ENCODE assay signal across 11 cellular contexts in the genomic region with DNA sequence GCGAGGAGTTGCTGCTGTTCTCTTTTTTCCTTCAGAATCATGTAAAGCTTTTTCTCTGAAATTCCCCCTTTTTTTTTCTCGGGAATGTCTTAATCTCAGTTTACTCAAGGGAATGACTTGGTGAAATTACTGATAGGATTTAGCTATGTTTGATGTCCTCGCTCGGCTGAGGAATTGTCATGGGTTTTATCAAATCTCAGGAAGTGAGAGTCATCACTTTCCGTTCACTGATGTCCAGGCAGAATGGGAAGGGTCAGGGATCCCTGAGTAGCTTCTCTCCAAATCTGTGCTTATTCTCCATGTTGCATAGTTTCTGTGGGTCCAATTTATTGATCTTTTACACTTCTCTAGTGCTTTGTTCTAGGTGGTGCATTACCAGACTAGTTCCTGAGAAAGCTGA. TPM values are rescaled to one million over a fixed set of nuclear protein-coding genes. Genes with fewer than 3 reads are reported as not detected.
DNase-seq lines count a peak whose midpoint lies in the region; ATAC-seq, FAIRE-seq and TF ChIP-seq lines count a peak whose summit lies in the region.
"Had no signal": no experiment of that assay in that cellular context is flagged by ENCODE, and none has a peak within 500 bp of the region (broad histone marks: within the 10 kb centered on the region; RNA-seq: fewer than 3 reads in every experiment).

No MANE protein-coding gene starts in this region.

- H3K36me3 ChIP-seq in GM12878 (ENCODE audit: control insufficient read depth in 2 of 2, insufficient read depth in 2 of 2, low read length in 1 of 2), result no peaks in the 10 kb centered on the region; a peak in 1 of 4 replicates
- no peaks in the 10 kb centered on the region for H3K36me3 ChIP-seq in upper lobe of left lung
- no peaks in the 10 kb centered on the region for H3K36me3 ChIP-seq in pancreas
- H3K36me3 ChIP-seq: thyroid gland had no signal

- peak overlapping the region; percentile 95 for H3K27ac Mint-ChIP-seq in activated naive CD4-positive, alpha-beta T cell treated with anti-CD3 and anti-CD28 coated beads, Interleukin-2, amount 10 ng/mL, durations not matched to agents 7 days and 5 days
- peak overlapping the region; percentile 93 for H3K27ac Mint-ChIP-seq in memory B cell

- no peaks in the 10 kb centered on the region; the same call in 1 of the 2 replicates for H3K79me2 ChIP-seq in GM12878 (ENCODE audit: control insufficient read depth, insufficient read depth, low read length)

- no peaks in the 10 kb centered on the region for H3K27me3 Mint-ChIP-seq in activated naive CD4-positive, alpha-beta T cell treated with anti-CD3 and anti-CD28 coated beads, Interleukin-2, amount 10 ng/mL, durations not matched to agents 7 days and 5 days
- H3K27me3 Mint-ChIP-seq in memory B cell, result no peaks in the 10 kb centered on the region

- H3K9me3 ChIP-seq in GM12878 (replicated peaks; ENCODE audit: control insufficient read depth, insufficient read depth, low read length), result no peaks in the 10 kb centered on the region
- H3K9me3 ChIP-seq in upper lobe of left lung, result no peaks in the 10 kb centered on the region
- no peaks in the 10 kb centered on the region for H3K9me3 ChIP-seq in pancreas
- H3K9me3 ChIP-seq: thyroid gland had no signal

- H3K27me3 ChIP-seq in GM12878 (replicated peaks in 1 of 2; ENCODE audit: control insufficient read depth in 2 of 2, insufficient read depth in 2 of 2, low read length in 1 of 2) (no peaks in the 10 kb centered on the region), upper lobe of left lung (no peaks in the 10 kb centered on the region), pancreas (no peaks in the 10 kb centered on the region)
- H3K27me3 ChIP-seq: thyroid gland had no signal

- no peak for TF ChIP-seq RAD21 in GM12878 (IDR thresholded peaks at IDR 0.05; ENCODE audit: insufficient read depth, low read depth, low read length)

- H4K20me1 ChIP-seq in GM12878 (ENCODE audit: control insufficient read depth, insufficient read depth), result no peaks in the 10 kb centered on the region

- peaks cover 13% of the 10 kb centered on the region for H3K36me3 Mint-ChIP-seq in activated naive CD4-positive, alpha-beta T cell treated with anti-CD3 and anti-CD28 coated beads, Interleukin-2, amount 10 ng/mL, durations not matched to agents 7 days and 5 days
- H3K36me3 Mint-ChIP-seq in memory B cell, result no peaks in the 10 kb centered on the region

- TF ChIP-seq POLR2A in GM12878 (IDR thresholded peaks at IDR 0.05; ENCODE audit: low read depth, low read length), result no peak
- no peak for TF ChIP-seq POLR2A in upper lobe of left lung (IDR thresholded peaks at IDR 0.05)

- intact Hi-C loops in GM12878 (cut with micrococcal nuclease; ENCODE audit: unreplicated experiment), result no loop called here
- intact Hi-C loops in pancreas (cut with DNase I), result loop anchor here in 1 of 3 donors (10.0 kb wide), 1 partner anchor 61 kb away; no protein-coding TSS in a partner anchor

- 45% methylated on average over 5 of the region's 5 CpGs for WGBS in GM12878 (ENCODE audit: insufficient coverage, insufficient replicate concordance, low lambda C conversion rate, missing lambda C conversion rate)
- 51 to 62% methylated on average over 5 of the region's 5 CpGs for WGBS in upper lobe of left lung, 2 donors
- WGBS in pancreas, 2 donors, result 65 to 68% methylated on average over 5 of the region's 5 CpGs

- SMC1A ChIA-PET in GM12878 (lab: Charles Lee; ENCODE audit: uncharacterized antibody, unreplicated experiment), result interaction anchor here (0.6 to 10.1 kb wide), 15 partner anchors 9 to 1896 kb away, joined by 3 to 204 read pairs (median 4); a partner anchor contains a TSS

- H2AFZ ChIP-seq in GM12878 (ENCODE audit: control insufficient read depth, low read depth, low read length), result no peak overlapping the region

- BruUV-seq in GM12878 (replicated peaks; lab: Mats Ljungman, UMichigan), result no TSS peak

- ATAC-seq in GM12878 (no peak), memory B cell (ENCODE audit: low read depth) (no peak), upper lobe of left lung (ENCODE audit: low FRiP score in 2 of 2) (no peak), pancreas (no peak)

- H3K27ac ChIP-seq in GM12878 (ENCODE audit: control insufficient read depth, insufficient read depth) (peak overlapping the region; percentile 88), upper lobe of left lung (peak overlapping the region; percentile 9 to 76 (median 68)), pancreas (peak overlapping the region in 1 of 4 donors; percentile 19)

- TF ChIP-seq EP300 in GM12878 (IDR thresholded peaks at IDR 0.05; ENCODE audit: borderline replicate concordance in 1 of 2, control insufficient read depth in 1 of 2, low read depth in 2 of 2, low read length in 2 of 2), result no peak
- TF ChIP-seq EP300 in upper lobe of left lung (IDR thresholded peaks at IDR 0.05), result no peak

- H3K4me3 ChIP-seq in GM12878, result peak overlapping the region; percentile 20
- H3K4me3 ChIP-seq in upper lobe of left lung, result peak overlapping the region in 2 of 4 donors; percentile 32
- H3K4me3 ChIP-seq in pancreas, result no peak overlapping the region
- H3K4me3 ChIP-seq: thyroid gland had no signal

- POLR2A ChIA-PET in GM12878 (lab: Charles Lee), result interaction anchor here (0.5 to 1.5 kb wide), 4 partner anchors 11 to 1370 kb away, joined by 3 to 7 read pairs (median 4); no protein-coding TSS in a partner anchor

- peak overlapping the region; percentile 51 for H3K4me2 ChIP-seq in GM12878 (ENCODE audit: control insufficient read depth, insufficient read depth)

- TF ChIP-seq CTCF in GM12878 (IDR thresholded peaks at IDR 0.05 in 2 of 3, conservative IDR thresholded peaks at IDR 0.05 in 1 of 3; ENCODE audit: control insufficient read depth in 2 of 3, extremely low read depth in 1 of 3, insufficient read depth in 1 of 3, low read depth in 3 of 3, low read length in 3 of 3) (no peak), upper lobe of left lung (IDR thresholded peaks at IDR 0.05) (no peak), pancreas (IDR thresholded peaks at IDR 0.05) (no peak)

- no peak for DNase-seq in activated naive CD4-positive, alpha-beta T cell treated with anti-CD3 and anti-CD28 coated beads, Interleukin-2, amount 10 ng/mL, durations not matched to agents 7 days and 5 days
- DNase-seq in activated naive CD4-positive, alpha-beta T cell treated with Interleukin-2 at 50 U/mL for 16 hours, result no peak
- no peak for DNase-seq in GM12878 (ENCODE audit: low read depth, low spot score)
- no peak for DNase-seq in memory B cell (ENCODE audit: low spot score in 2 of 2)
- DNase-seq in upper lobe of left lung, result no peak
- DNase-seq in pancreas, result no peak
- no peak for DNase-seq in stimulated activated CD4-positive, alpha-beta T cell treated with anti-CD3 and anti-CD28 coated beads, Interleukin-1b, Interleukin-23, amount 100 ng/mL, for 48 hours
- no peak for DNase-seq in Ammon's horn (ENCODE audit: low spot score)
- DNase-seq: GOT3, NCI-H2107, thyroid gland had no signal

- no peak for FAIRE-seq in GM12878 (lab: Jason Lieb, UNC)
- FAIRE-seq in pancreas (lab: Jason Lieb, UNC), result no peak

- H3K4me1 ChIP-seq in GM12878 (ENCODE audit: control insufficient read depth, insufficient read depth, low read length) (peaks cover 33% of the 10 kb centered on the region), upper lobe of left lung (peaks cover 18 to 42% (median 24%) of the 10 kb centered on the region in 4 donors), pancreas (no peaks in the 10 kb centered on the region)
- H3K4me1 ChIP-seq: thyroid gland had no signal

- H3K4me3 Mint-ChIP-seq in activated naive CD4-positive, alpha-beta T cell treated with anti-CD3 and anti-CD28 coated beads, Interleukin-2, amount 10 ng/mL, durations not matched to agents 7 days and 5 days, result peak overlapping the region; percentile 73
- H3K4me3 Mint-ChIP-seq in memory B cell, result peak overlapping the region; percentile 52

- H3K9me3 Mint-ChIP-seq in activated naive CD4-positive, alpha-beta T cell treated with anti-CD3 and anti-CD28 coated beads, Interleukin-2, amount 10 ng/mL, durations not matched to agents 7 days and 5 days, result no peaks in the 10 kb centered on the region
- H3K9me3 Mint-ChIP-seq in memory B cell, result no peaks in the 10 kb centered on the region

- CTCF ChIA-PET in activated naive CD4-positive, alpha-beta T cell treated with anti-CD3 and anti-CD28 coated beads, Interleukin-2, amount 10 ng/mL, durations not matched to agents 7 days and 5 days (lab: Charles Lee), result interaction anchor here (0.6 to 10.8 kb wide), 7 partner anchors 11 to 62 kb away, joined by 3 to 107 read pairs (median 6); no protein-coding TSS in a partner anchor
- CTCF ChIA-PET in GM12878 (lab: Yijun Ruan, JAX), result interaction anchor here (0.5 to 10.1 kb wide), 18 partner anchors 9 to 1368 kb away, joined by 3 to 100 read pairs (median 4); no protein-coding TSS in a partner anchor

- RAD21 ChIA-PET in GM12878 (lab: Charles Lee; ENCODE audit: unreplicated experiment), result interaction anchor here (0.7 to 3.6 kb wide), 12 partner anchors 11 to 363 kb away, joined by 3 to 36 read pairs (median 4); no protein-coding TSS in a partner anchor

- in situ Hi-C loops in GM12878 (cut with MboI), result no loop called here

- H3K4me1 Mint-ChIP-seq in activated naive CD4-positive, alpha-beta T cell treated with anti-CD3 and anti-CD28 coated beads, Interleukin-2, amount 10 ng/mL, durations not matched to agents 7 days and 5 days, result peaks cover 58% of the 10 kb centered on the region
- H3K4me1 Mint-ChIP-seq in memory B cell, result peaks cover 36% of the 10 kb centered on the region

- H3K9ac ChIP-seq in GM12878 (ENCODE audit: control insufficient read depth, insufficient read depth, low read length), result peak overlapping the region; percentile 40

RNA-seq across cellular contexts. Expression of a gene that starts 6.3 kb away (rescaled TPM):
- total RNA-seq in GM12878 (2013; cell fraction: nucleolus; rRNA removed), result 0.27 and 0.33 TPM in 2 replicates
- 0.34 and 0.60 TPM in 2 replicates for total RNA-seq in GM12878 (2014; rRNA removed)
- 1.2 TPM in 2 replicates for total RNA-seq in GM12878 (2014; rRNA removed; fragmentation: Illumina TruSeq; extraction: Trizol)
- 0.85 and 1.2 TPM in 2 replicates for total RNA-seq in GM12878 (2021)
- 0.28 TPM for polyA plus RNA-seq in GM12878 (2011; ENCODE audit: low read depth)
- polyA plus RNA-seq in GM12878 (2011; rRNA removed), result 0.52 and 0.91 TPM in 2 replicates
- 0.19 and 0.23 TPM in 2 replicates for polyA plus RNA-seq in GM12878 (2011; cell fraction: cytosol; rRNA removed)
- 0.23 and 0.24 TPM in 2 replicates for polyA plus RNA-seq in GM12878 (2011; cell fraction: nucleus; rRNA removed)
- 0.14 and 0.27 TPM in 2 replicates for polyA plus RNA-seq in GM12878 (2012)
- 0.98 and 1.4 TPM in 2 replicates for polyA plus RNA-seq in GM12878 (2014; fragmentation: Illumina TruSeq; extraction: Trizol)
- under 1 TPM; 0.32 to 0.37 TPM for polyA plus RNA-seq in GM12878 (2014; fragmentation: Nextera tagmentation; extraction: Ambion mirVana)
- 0.20 and 0.60 TPM in 2 replicates for polyA plus RNA-seq in GM12878 (2014; rRNA removed)
- 1 to 10 TPM in 1 of 2 experiments, under 1 TPM in 1; 0.83 to 1.0 TPM for polyA plus RNA-seq in GM12878 (2016; fragmentation: Nextera tagmentation; extraction: Ambion mirVana)
- polyA minus RNA-seq in GM12878 (2011; rRNA and poly(A)+ RNA removed), result 0.21 and 0.59 TPM in 2 replicates
- 0.52 and 0.80 TPM in 2 replicates for polyA minus RNA-seq in GM12878 (2011; cell fraction: cytosol; rRNA and poly(A)+ RNA removed)
- polyA minus RNA-seq in GM12878 (2011; cell fraction: nucleus; rRNA and poly(A)+ RNA removed), result 0.36 and 0.96 TPM in 2 replicates
- 10 to 100 TPM in 4 of 6 donors, 1 to 10 TPM in 2; 7.0 to 74.0 (median 17.7) TPM for total RNA-seq in upper lobe of left lung
- 10 to 100 TPM in 1 of 6 donors, 1 to 10 TPM in 2, under 1 TPM in 3; 0.23 to 14.6 (median 1.1) TPM for total RNA-seq in pancreas
- 1 to 10 TPM in 1 of 2 donors, under 1 TPM in 1; 0.35 to 1.1 TPM for polyA plus RNA-seq in pancreas

RNA-seq across cellular contexts. Expression of a gene that starts 17.7 kb away (rescaled TPM):
- total RNA-seq in GM12878 (2013; cell fraction: nucleolus; rRNA removed), result 3.9 and 4.4 TPM in 2 replicates
- total RNA-seq in GM12878 (2014; rRNA removed) (0.73 and 1.3 TPM in 2 replicates), GM12878 (2014; rRNA removed; fragmentation: Illumina TruSeq; extraction: Trizol) (0.72 and 0.78 TPM in 2 replicates), GM12878 (2021) (0.51 and 0.82 TPM in 2 replicates), upper lobe of left lung (1 to 10 TPM in 1 of 6 donors, under 1 TPM in 3, not detected in 2; 0.46 to 2.1 (median 0.65) TPM), pancreas (under 1 TPM in 4 of 6 donors, not detected in 2; 0.04 to 0.50 (median 0.12) TPM)
- polyA plus RNA-seq in GM12878 (2011; ENCODE audit: low read depth), result not detected
- polyA plus RNA-seq in GM12878 (2011; rRNA removed) (0.76 and 1.5 TPM in 2 replicates), GM12878 (2014; fragmentation: Illumina TruSeq; extraction: Trizol) (0.63 and 0.71 TPM in 2 replicates), GM12878 (2014; fragmentation: Nextera tagmentation; extraction: Ambion mirVana) (under 1 TPM; 0.42 to 0.60 TPM), GM12878 (2014; rRNA removed) (0.58 and 0.73 TPM in 2 replicates), GM12878 (2016; fragmentation: Nextera tagmentation; extraction: Ambion mirVana) (under 1 TPM; 0.33 to 0.34 TPM), pancreas (not detected)
- 1.3 TPM in 2 replicates for polyA plus RNA-seq in GM12878 (2011; cell fraction: cytosol; rRNA removed)
- 1.6 and 1.8 TPM in 2 replicates for polyA plus RNA-seq in GM12878 (2011; cell fraction: nucleus; rRNA removed)
- 0.09 and 0.13 TPM in 2 replicates for polyA plus RNA-seq in GM12878 (2012)
- 0.95 and 1.0 TPM in 2 replicates for polyA minus RNA-seq in GM12878 (2011; rRNA and poly(A)+ RNA removed)
- polyA minus RNA-seq in GM12878 (2011; cell fraction: cytosol; rRNA and poly(A)+ RNA removed), result 0.40 TPM in 1 of 2 replicates, not detected in the other
- polyA minus RNA-seq in GM12878 (2011; cell fraction: nucleus; rRNA and poly(A)+ RNA removed), result 0.67 and 0.73 TPM in 2 replicates

RNA-seq across cellular contexts. Expression of a gene that starts 46.7 kb away (rescaled TPM):
- 62.2 and 71.7 TPM in 2 replicates for total RNA-seq in GM12878 (2013; cell fraction: nucleolus; rRNA removed)
- 119 TPM in 2 replicates for total RNA-seq in GM12878 (2014; rRNA removed)
- 92.0 and 101 TPM in 2 replicates for total RNA-seq in GM12878 (2014; rRNA removed; fragmentation: Illumina TruSeq; extraction: Trizol)
- total RNA-seq in GM12878 (2021), result 90.0 and 98.5 TPM in 2 replicates
- polyA plus RNA-seq in GM12878 (2011; ENCODE audit: low read depth), result 26.1 TPM
- 115 and 196 TPM in 2 replicates for polyA plus RNA-seq in GM12878 (2011; rRNA removed)
- polyA plus RNA-seq in GM12878 (2011; cell fraction: cytosol; rRNA removed), result 46.5 and 46.6 TPM in 2 replicates
- 23.6 and 27.4 TPM in 2 replicates for polyA plus RNA-seq in GM12878 (2011; cell fraction: nucleus; rRNA removed)
- polyA plus RNA-seq in GM12878 (2012), result 48.7 and 50.0 TPM in 2 replicates
- 106 and 149 TPM in 2 replicates for polyA plus RNA-seq in GM12878 (2014; fragmentation: Illumina TruSeq; extraction: Trizol)
- 10 to 100 TPM; 19.4 to 40.0 TPM for polyA plus RNA-seq in GM12878 (2014; fragmentation: Nextera tagmentation; extraction: Ambion mirVana)
- polyA plus RNA-seq in GM12878 (2014; rRNA removed), result 89.7 and 101 TPM in 2 replicates
- polyA plus RNA-seq in GM12878 (2016; fragmentation: Nextera tagmentation; extraction: Ambion mirVana), result 100 to 1,000 TPM in 1 of 2 experiments, 10 to 100 TPM in 1; 95.4 to 103 TPM
- 34.8 and 37.0 TPM in 2 replicates for polyA minus RNA-seq in GM12878 (2011; rRNA and poly(A)+ RNA removed)
- polyA minus RNA-seq in GM12878 (2011; cell fraction: cytosol; rRNA and poly(A)+ RNA removed), result 17.4 and 20.2 TPM in 2 replicates
- 17.4 and 24.3 TPM in 2 replicates for polyA minus RNA-seq in GM12878 (2011; cell fraction: nucleus; rRNA and poly(A)+ RNA removed)
- total RNA-seq in upper lobe of left lung, result 100 to 1,000 TPM in 2 of 6 donors, 10 to 100 TPM in 4; 57.1 to 120 (median 93.3) TPM
- 10 to 100 TPM; 23.8 to 55.2 (median 36.1) TPM for total RNA-seq in pancreas
- polyA plus RNA-seq in pancreas, result 10 to 100 TPM; 10.2 to 27.8 TPM
